17 cellular contexts compared by ENCODE assay signal in genomic region chr20:31355981-31356380, GRCh38. TPM values are rescaled to one million over a fixed set of nuclear protein-coding genes. Genes with fewer than 3 reads are reported as not detected.
A peak's percentile ranks its signal among the peaks of the same experiment; 100 is the strongest.
DNase-seq lines count a peak whose midpoint lies in the region; ATAC-seq and FAIRE-seq lines count a peak whose summit lies in the region.
"Had no signal": no experiment of that assay in that cellular context is flagged by ENCODE, and none has a peak within 500 bp of the region (broad histone marks: within the 10 kb centered on the region; RNA-seq: fewer than 3 reads in every experiment).

No MANE protein-coding gene starts in this region.

- H3K27me3 Mint-ChIP-seq in activated CD8-positive, alpha-beta memory T cell treated with anti-CD3 and anti-CD28 coated beads, Interleukin-2, amount 10 ng/mL, durations not matched to agents 7 days and 5 days: no peaks in the 10 kb centered on the region

- H3K36me3 Mint-ChIP-seq in activated CD8-positive, alpha-beta memory T cell treated with anti-CD3 and anti-CD28 coated beads, Interleukin-2, amount 10 ng/mL, durations not matched to agents 7 days and 5 days: no peaks in the 10 kb centered on the region
- H3K36me3 Mint-ChIP-seq: CD8-positive, alpha-beta T cell had no signal

- no peak for ATAC-seq in activated CD8-positive, alpha-beta memory T cell treated with anti-CD3 and anti-CD28 coated beads, Interleukin-2, amount 10 ng/mL, durations not matched to agents 7 days and 5 days
- ATAC-seq in GM18873 (IDR thresholded peaks at IDR 0.05; ENCODE audit: low FRiP score, unreplicated experiment) (no peak), GM18511 (IDR thresholded peaks at IDR 0.05; ENCODE audit: unreplicated experiment) (no peak)
- ATAC-seq: CD8-positive, alpha-beta T cell had no signal

- H3K27ac Mint-ChIP-seq in activated CD8-positive, alpha-beta memory T cell treated with anti-CD3 and anti-CD28 coated beads, Interleukin-2, amount 10 ng/mL, durations not matched to agents 7 days and 5 days: no peak overlapping the region
- H3K27ac Mint-ChIP-seq: B cell; CD8-positive, alpha-beta T cell had no signal

- H3K9me3 Mint-ChIP-seq in activated CD8-positive, alpha-beta memory T cell treated with anti-CD3 and anti-CD28 coated beads, Interleukin-2, amount 10 ng/mL, durations not matched to agents 7 days and 5 days (ENCODE audit: low read depth): no peaks in the 10 kb centered on the region
- H3K9me3 Mint-ChIP-seq: CD8-positive, alpha-beta T cell had no signal

- no peaks in the 10 kb centered on the region for H3K4me1 Mint-ChIP-seq in activated CD8-positive, alpha-beta memory T cell treated with anti-CD3 and anti-CD28 coated beads, Interleukin-2, amount 10 ng/mL, durations not matched to agents 7 days and 5 days
- H3K4me1 Mint-ChIP-seq: B cell had no signal

- DNase-seq in Daoy (ENCODE audit: low read depth): peak; percentile 77
- DNase-seq in M059J (ENCODE audit: low read depth): peak; percentile 17
- DNase-seq in RPMI7951 (ENCODE audit: low read depth): peak; percentile 8
- no peak for DNase-seq in activated CD8-positive, alpha-beta memory T cell treated with anti-CD3 and anti-CD28 coated beads, Interleukin-2, amount 10 ng/mL, durations not matched to agents 7 days and 5 days
- no peak for DNase-seq in frontal cortex (ENCODE audit: low spot score in 2 of 2)
- DNase-seq: 8988T; Calu3; CD8-positive, alpha-beta T cell; DMS79 treated with DMSO at 0.1 percent for 48 hours; HCEC 1CT had no signal

- no peak for FAIRE-seq in frontal cortex (lab: Jason Lieb, UNC)
- FAIRE-seq: G401.6, GM12891, H1 had no signal

- no peak overlapping the region for H3K4me3 Mint-ChIP-seq in activated CD8-positive, alpha-beta memory T cell treated with anti-CD3 and anti-CD28 coated beads, Interleukin-2, amount 10 ng/mL, durations not matched to agents 7 days and 5 days
- H3K4me3 Mint-ChIP-seq: B cell; CD8-positive, alpha-beta T cell had no signal

- CTCF ChIA-PET in activated CD8-positive, alpha-beta memory T cell treated with anti-CD3 and anti-CD28 coated beads, Interleukin-2, amount 10 ng/mL, durations not matched to agents 7 days and 5 days (lab: Charles Lee): no interaction called here

RNA-seq across cellular contexts. Expression of gene DEFB118, which starts 12.4 kb away (rescaled TPM):
- not detected in 2 replicates for total RNA-seq in Daoy (2014; rRNA removed; shearing (Covaris generic))
- not detected in 2 replicates for total RNA-seq in M059J (2014; rRNA removed; shearing (Covaris generic))
- not detected in 2 replicates for total RNA-seq in RPMI7951 (2014; rRNA removed; shearing (Covaris generic))
- total RNA-seq in activated CD8-positive, alpha-beta memory T cell treated with anti-CD3 and anti-CD28 coated beads, Interleukin-2, amount 10 ng/mL, durations not matched to agents 7 days and 5 days: not detected
- total RNA-seq in frontal cortex: not detected
- total RNA-seq: B cell; Calu3; CD8-positive, alpha-beta T cell; H1; HT1080 had no signal

RNA-seq across cellular contexts. Expression of gene DEFB119, which starts 34.4 kb away (rescaled TPM):
- total RNA-seq in Daoy (2014; rRNA removed; shearing (Covaris generic)): not detected in 2 replicates
- not detected in 2 replicates for total RNA-seq in M059J (2014; rRNA removed; shearing (Covaris generic))
- total RNA-seq in RPMI7951 (2014; rRNA removed; shearing (Covaris generic)): not detected in 2 replicates
- total RNA-seq in activated CD8-positive, alpha-beta memory T cell treated with anti-CD3 and anti-CD28 coated beads, Interleukin-2, amount 10 ng/mL, durations not matched to agents 7 days and 5 days: not detected
- total RNA-seq in frontal cortex: not detected
- total RNA-seq: B cell; Calu3; CD8-positive, alpha-beta T cell; H1; HT1080 had no signal

RNA-seq across cellular contexts. Expression of gene DEFB116, which starts 47.6 kb away (rescaled TPM):
- total RNA-seq in Daoy (2014; rRNA removed; shearing (Covaris generic)): not detected in 2 replicates
- total RNA-seq in M059J (2014; rRNA removed; shearing (Covaris generic)): not detected in 2 replicates
- not detected in 2 replicates for total RNA-seq in RPMI7951 (2014; rRNA removed; shearing (Covaris generic))
- total RNA-seq in activated CD8-positive, alpha-beta memory T cell treated with anti-CD3 and anti-CD28 coated beads, Interleukin-2, amount 10 ng/mL, durations not matched to agents 7 days and 5 days: not detected
- not detected for total RNA-seq in frontal cortex
- total RNA-seq: B cell; Calu3; CD8-positive, alpha-beta T cell; H1; HT1080 had no signal

RNA-seq across cellular contexts. Expression of gene DEFB121, which starts 50.0 kb away (rescaled TPM):
- total RNA-seq in Daoy (2014; rRNA removed; shearing (Covaris generic)): not detected in 2 replicates
- total RNA-seq in M059J (2014; rRNA removed; shearing (Covaris generic)): not detected in 2 replicates
- not detected in 2 replicates for total RNA-seq in RPMI7951 (2014; rRNA removed; shearing (Covaris generic))
- not detected for total RNA-seq in activated CD8-positive, alpha-beta memory T cell treated with anti-CD3 and anti-CD28 coated beads, Interleukin-2, amount 10 ng/mL, durations not matched to agents 7 days and 5 days
- not detected for total RNA-seq in frontal cortex
- total RNA-seq: B cell; Calu3; CD8-positive, alpha-beta T cell; H1; HT1080 had no signal

Comparison
In these comparisons a context has a peak if more than half of its experiments do, and no peak if none do; other contexts are left out.
1. DNase-seq: peak in Daoy (single experiment), M059J (single experiment) and RPMI7951 (single experiment); none in activated CD8-positive, alpha-beta memory T cell treated with anti-CD3 and anti-CD28 coated beads, Interleukin-2, amount 10 ng/mL, durations not matched to agents 7 days and 5 days (single experiment) and frontal cortex (0 of 2).